ENCODE assay signal across 8 cellular contexts in genomic region chr10:3467052-3467906, GRCh38.
DNase-seq lines count a peak whose midpoint lies in the region; ATAC-seq and TF ChIP-seq lines count a peak whose summit lies in the region.

No MANE protein-coding gene starts in this region.

- POLR2A ChIA-PET in HCT116 (lab: Charles Lee), result interaction anchor here (0.7 kb wide), 1 partner anchor 318 kb away, joined by 3 read pairs; the partner anchor contains the start of gene KLF6

- intact Hi-C loops in HCT116 (cut with micrococcal nuclease), result loop anchor here (5.0 to 10.0 kb wide), 3 partner anchors 220 to 1198 kb away; no protein-coding TSS in a partner anchor

- no TSS peak for BruUV-seq in HCT116 (replicated peaks; lab: Mats Ljungman, UMichigan)

- H3K27ac ChIP-seq in HCT116 (ENCODE audit: low read depth, low read length) (peak overlapping the region; percentile 81), osteoblast (ENCODE audit: low read depth, low read length) (peak overlapping the region; percentile 100)

- H3K79me2 ChIP-seq in HCT116 (ENCODE audit: insufficient read depth, low read length) (no peaks in the 10 kb centered on the region), osteoblast (ENCODE audit: insufficient read depth, low read length) (no peaks in the 10 kb centered on the region)

- CTCF ChIA-PET in HCT116 (lab: Charles Lee), result interaction anchor here (0.6 to 1.6 kb wide), 3 partner anchors 14 to 1181 kb away, joined by 3 to 4 read pairs (median 3); no protein-coding TSS in a partner anchor

- no peaks in the 10 kb centered on the region for H3K27me3 Mint-ChIP-seq in T-helper 2 cell treated with Interferon-gamma antibody and Interleukin-4, amounts not matched to agents 5 μg/mL and 100 μg/mL, for 36 hours (ENCODE audit: low read depth)

- ATAC-seq in HCT116 (peak; percentile 83), HG02759 (IDR thresholded peaks at IDR 0.05; ENCODE audit: unreplicated experiment) (no peak), HG03378 (IDR thresholded peaks at IDR 0.05; ENCODE audit: unreplicated experiment) (no peak)

- H3K27me3 ChIP-seq in HCT116 (ENCODE audit: insufficient read depth, low read length) (no peaks in the 10 kb centered on the region), osteoblast (ENCODE audit: insufficient read depth, low read length) (no peaks in the 10 kb centered on the region)

- TF ChIP-seq CTCF in HCT116 (IDR thresholded peaks at IDR 0.05 in 2 of 3, conservative IDR thresholded peaks at IDR 0.05 in 1 of 3; ENCODE audit: borderline replicate concordance in 1 of 3, insufficient read depth in 1 of 3, low read depth in 2 of 3, low read length in 2 of 3) (peak; percentile 75 to 98 (median 88)), fibroblast of mammary gland (conservative IDR thresholded peaks at IDR 0.05; ENCODE audit: control insufficient read depth, insufficient read depth, low read depth, low read length) (peak; percentile 68), osteoblast (IDR thresholded peaks at IDR 0.05; ENCODE audit: extremely low read depth, low read depth, low read length) (peak; percentile 75)

- peak overlapping the region; percentile 84 for H3K27ac Mint-ChIP-seq in T-helper 2 cell treated with Interferon-gamma antibody and Interleukin-4, amounts not matched to agents 5 μg/mL and 100 μg/mL, for 36 hours

- TF ChIP-seq POLR2A in HCT116 (IDR thresholded peaks at IDR 0.05; ENCODE audit: borderline replicate concordance, extremely low read depth, insufficient read depth, insufficient read length), result no peak

- peak; percentile 86 for TF ChIP-seq RAD21 in HCT116 (IDR thresholded peaks at IDR 0.05; ENCODE audit: low read depth)

- RAD21 ChIA-PET in HCT116 (lab: Charles Lee; ENCODE audit: low non-redundant PET in 1 of 2, low total read pairs in 2 of 2, uncharacterized antibody in 2 of 2, unreplicated experiment in 2 of 2), result no interaction called here

- H3K4me1 Mint-ChIP-seq in T-helper 2 cell treated with Interferon-gamma antibody and Interleukin-4, amounts not matched to agents 5 μg/mL and 100 μg/mL, for 36 hours (ENCODE audit: low read depth), result peaks cover 54% of the 10 kb centered on the region

- peak; percentile 93 for DNase-seq in HCT116 (ENCODE audit: low read depth, low spot score)
- peak; percentile 37 for DNase-seq in T-helper 2 cell treated with Interferon-gamma antibody and Interleukin-4, amounts not matched to agents 5 μg/mL and 100 μg/mL, for 36 hours (ENCODE audit: low spot score)
- peak; percentile 100 for DNase-seq in fibroblast of mammary gland (ENCODE audit: low read depth)
- DNase-seq in osteoblast (ENCODE audit: insufficient read length, low spot score, missing footprints), result peak; percentile 85
- DNase-seq in stimulated activated CD4-positive, alpha-beta T cell treated with anti-CD3 and anti-CD28 coated beads, Interleukin-4, amount 100 ng/mL, for 4 hours, result no peak
- DNase-seq in DMS153 treated with DMSO at 0.1 percent for 48 hours (lab: John Stamatoyannopoulos, UW; ENCODE audit: unreplicated experiment), result no peak

- H3K4me3 ChIP-seq in HCT116 (replicated peaks in 1 of 2; ENCODE audit: low read depth in 1 of 2, low read length in 2 of 2) (peak overlapping the region; percentile 35 to 41), fibroblast of mammary gland (ENCODE audit: control insufficient read depth, low read depth, low read length) (peak overlapping the region; percentile 21), osteoblast (ENCODE audit: insufficient read depth, low read length) (peak overlapping the region; percentile 62)

- H3K9me3 ChIP-seq in HCT116 (ENCODE audit: control insufficient read depth in 1 of 2, insufficient read depth in 1 of 2, low read depth in 1 of 2, low read length in 2 of 2) (no peaks in the 10 kb centered on the region), osteoblast (ENCODE audit: low read depth, low read length) (no peaks in the 10 kb centered on the region)

- H3K9me2 ChIP-seq in HCT116 (ENCODE audit: insufficient read depth), result no peaks in the 10 kb centered on the region

- no peaks in the 10 kb centered on the region for H3K9me3 Mint-ChIP-seq in T-helper 2 cell treated with Interferon-gamma antibody and Interleukin-4, amounts not matched to agents 5 μg/mL and 100 μg/mL, for 36 hours

- H3K4me3 Mint-ChIP-seq in T-helper 2 cell treated with Interferon-gamma antibody and Interleukin-4, amounts not matched to agents 5 μg/mL and 100 μg/mL, for 36 hours, result peak overlapping the region; percentile 77

- peak overlapping the region; percentile 48 for H3K9ac ChIP-seq in HCT116 (ENCODE audit: low read length)

- peaks cover 29 to 33% of the 10 kb centered on the region in 2 experiments for H3K4me1 ChIP-seq in HCT116 (ENCODE audit: control insufficient read depth in 1 of 2, insufficient read depth in 2 of 2, low read length in 2 of 2)
- peaks cover 36% of the 10 kb centered on the region for H3K4me1 ChIP-seq in osteoblast (ENCODE audit: insufficient read depth, low read length)

- peak overlapping the region; percentile 55 for H2AFZ ChIP-seq in HCT116 (ENCODE audit: low read depth, low read length, poor library complexity, severe bottlenecking)
- peak overlapping the region; percentile 60 for H2AFZ ChIP-seq in osteoblast (ENCODE audit: low read length)

- H3K36me3 ChIP-seq in HCT116 (ENCODE audit: control insufficient read depth in 1 of 2, insufficient read depth in 2 of 2, low read length in 2 of 2) (no peaks in the 10 kb centered on the region), osteoblast (ENCODE audit: insufficient read depth, low read length) (no peaks in the 10 kb centered on the region)

- no peaks in the 10 kb centered on the region for H3K36me3 Mint-ChIP-seq in T-helper 2 cell treated with Interferon-gamma antibody and Interleukin-4, amounts not matched to agents 5 μg/mL and 100 μg/mL, for 36 hours (ENCODE audit: low read depth)

- no peaks in the 10 kb centered on the region for H4K20me1 ChIP-seq in HCT116 (ENCODE audit: insufficient read depth)
- no peaks in the 10 kb centered on the region for H4K20me1 ChIP-seq in osteoblast (ENCODE audit: insufficient read depth, low read length)

- peak overlapping the region; percentile 66 for H3K4me2 ChIP-seq in HCT116 (ENCODE audit: low read length)
- peak overlapping the region; percentile 91 for H3K4me2 ChIP-seq in osteoblast (ENCODE audit: insufficient read depth, low read length)

TF ChIP-seq in HCT116, 20 proteins besides CTCF, POLR2A, EP300 and RAD21 (continues in another document):
- TF ChIP-seq ELF1 (IDR thresholded peaks at IDR 0.05; ENCODE audit: borderline replicate concordance, low read depth) (no peak), EZH2phosphoT487 (IDR thresholded peaks at IDR 0.05; ENCODE audit: borderline replicate concordance) (no peak), SIN3A (IDR thresholded peaks at IDR 0.05; ENCODE audit: low read depth) (peak; percentile 46; the same call in 1 of the 2 replicates), SRF (IDR thresholded peaks at IDR 0.05; ENCODE audit: low read depth) (peak; percentile 12; the same call in 1 of the 2 replicates), ZNF274 (IDR thresholded peaks at IDR 0.05; ENCODE audit: low read depth, low read length) (no peak), CEBPB (IDR thresholded peaks at IDR 0.05; ENCODE audit: low read depth) (0 out of 2 replicates have a peak, but pooled peaks have one; percentile 6), EZH2 (IDR thresholded peaks at IDR 0.05) (no peak), MAX (IDR thresholded peaks at IDR 0.05) (peak; percentile 69)
- TF ChIP-seq, protein P1, sequence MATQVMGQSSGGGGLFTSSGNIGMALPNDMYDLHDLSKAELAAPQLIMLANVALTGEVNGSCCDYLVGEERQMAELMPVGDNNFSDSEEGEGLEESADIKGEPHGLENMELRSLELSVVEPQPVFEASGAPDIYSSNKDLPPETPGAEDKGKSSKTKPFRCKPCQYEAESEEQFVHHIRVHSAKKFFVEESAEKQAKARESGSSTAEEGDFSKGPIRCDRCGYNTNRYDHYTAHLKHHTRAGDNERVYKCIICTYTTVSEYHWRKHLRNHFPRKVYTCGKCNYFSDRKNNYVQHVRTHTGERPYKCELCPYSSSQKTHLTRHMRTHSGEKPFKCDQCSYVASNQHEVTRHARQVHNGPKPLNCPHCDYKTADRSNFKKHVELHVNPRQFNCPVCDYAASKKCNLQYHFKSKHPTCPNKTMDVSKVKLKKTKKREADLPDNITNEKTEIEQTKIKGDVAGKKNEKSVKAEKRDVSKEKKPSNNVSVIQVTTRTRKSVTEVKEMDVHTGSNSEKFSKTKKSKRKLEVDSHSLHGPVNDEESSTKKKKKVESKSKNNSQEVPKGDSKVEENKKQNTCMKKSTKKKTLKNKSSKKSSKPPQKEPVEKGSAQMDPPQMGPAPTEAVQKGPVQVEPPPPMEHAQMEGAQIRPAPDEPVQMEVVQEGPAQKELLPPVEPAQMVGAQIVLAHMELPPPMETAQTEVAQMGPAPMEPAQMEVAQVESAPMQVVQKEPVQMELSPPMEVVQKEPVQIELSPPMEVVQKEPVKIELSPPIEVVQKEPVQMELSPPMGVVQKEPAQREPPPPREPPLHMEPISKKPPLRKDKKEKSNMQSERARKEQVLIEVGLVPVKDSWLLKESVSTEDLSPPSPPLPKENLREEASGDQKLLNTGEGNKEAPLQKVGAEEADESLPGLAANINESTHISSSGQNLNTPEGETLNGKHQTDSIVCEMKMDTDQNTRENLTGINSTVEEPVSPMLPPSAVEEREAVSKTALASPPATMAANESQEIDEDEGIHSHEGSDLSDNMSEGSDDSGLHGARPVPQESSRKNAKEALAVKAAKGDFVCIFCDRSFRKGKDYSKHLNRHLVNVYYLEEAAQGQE (IDR thresholded peaks at IDR 0.05; ENCODE audit: low read depth), result no peak
- TF ChIP-seq, protein P2, sequence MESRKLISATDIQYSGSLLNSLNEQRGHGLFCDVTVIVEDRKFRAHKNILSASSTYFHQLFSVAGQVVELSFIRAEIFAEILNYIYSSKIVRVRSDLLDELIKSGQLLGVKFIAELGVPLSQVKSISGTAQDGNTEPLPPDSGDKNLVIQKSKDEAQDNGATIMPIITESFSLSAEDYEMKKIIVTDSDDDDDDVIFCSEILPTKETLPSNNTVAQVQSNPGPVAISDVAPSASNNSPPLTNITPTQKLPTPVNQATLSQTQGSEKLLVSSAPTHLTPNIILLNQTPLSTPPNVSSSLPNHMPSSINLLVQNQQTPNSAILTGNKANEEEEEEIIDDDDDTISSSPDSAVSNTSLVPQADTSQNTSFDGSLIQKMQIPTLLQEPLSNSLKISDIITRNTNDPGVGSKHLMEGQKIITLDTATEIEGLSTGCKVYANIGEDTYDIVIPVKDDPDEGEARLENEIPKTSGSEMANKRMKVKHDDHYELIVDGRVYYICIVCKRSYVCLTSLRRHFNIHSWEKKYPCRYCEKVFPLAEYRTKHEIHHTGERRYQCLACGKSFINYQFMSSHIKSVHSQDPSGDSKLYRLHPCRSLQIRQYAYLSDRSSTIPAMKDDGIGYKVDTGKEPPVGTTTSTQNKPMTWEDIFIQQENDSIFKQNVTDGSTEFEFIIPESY (IDR thresholded peaks at IDR 0.05; ENCODE audit: extremely low read depth, insufficient replicate concordance, low read length), result no peak

Comparison
In these comparisons a context has a peak if more than half of its experiments do, and no peak if none do; other contexts are left out.
1. DNase-seq: peak in HCT116 (single experiment), T-helper 2 cell treated with Interferon-gamma antibody and Interleukin-4, amounts not matched to agents 5 μg/mL and 100 μg/mL, for 36 hours (single experiment), fibroblast of mammary gland (single experiment) and osteoblast (single experiment); none in stimulated activated CD4-positive, alpha-beta T cell treated with anti-CD3 and anti-CD28 coated beads, Interleukin-4, amount 100 ng/mL, for 4 hours (0 of 2) and DMS153 treated with DMSO at 0.1 percent for 48 hours (single experiment).
2. Peak in every context shown above with its lines, with median percentiles within 50 percentile points of each other: H3K4me3 ChIP-seq and CTCF ChIP-seq.